In genomic region chr20:64063389-64064144, GRCh38 we compare ENCODE assay signal across 7 cellular contexts. TPM values are rescaled to one million over a fixed set of nuclear protein-coding genes. Genes with fewer than 3 reads are reported as not detected.
DNase-seq lines count a peak whose midpoint lies in the region; ATAC-seq and TF ChIP-seq lines count a peak whose summit lies in the region.

No MANE protein-coding gene starts in this region.

- H3K27ac Mint-ChIP-seq in GM23338: no peak overlapping the region
- H3K27ac Mint-ChIP-seq in nephron progenitor cell: peak overlapping the region; percentile 57

- TF ChIP-seq CTCF in GM23338 (conservative IDR thresholded peaks at IDR 0.05; ENCODE audit: low read depth in 2 of 2) (no peak), nephron progenitor cell (IDR thresholded peaks at IDR 0.05) (no peak)

- H3K4me3 Mint-ChIP-seq in GM23338 (peak overlapping the region; percentile 82), nephron progenitor cell (peak overlapping the region; percentile 93)

- H3K9me3 Mint-ChIP-seq in GM23338: no peaks in the 10 kb centered on the region
- no peaks in the 10 kb centered on the region for H3K9me3 Mint-ChIP-seq in nephron progenitor cell

- peaks cover 6% of the 10 kb centered on the region; the same call in 1 of the 2 replicates for H3F3A ChIP-seq in GM23338 (replicated peaks; ENCODE audit: low read depth)

- H2AFZ ChIP-seq in GM23338: 0 out of 2 replicates have a peak overlapping the region, but pooled peaks have one; percentile 28

- peak overlapping the region; percentile 93 for H3K9ac ChIP-seq in endocrine pancreas (ENCODE audit: control insufficient read depth, insufficient read depth, low read length)

- H3K4me1 ChIP-seq in GM23338 (ENCODE audit: insufficient read depth) (peaks cover 17% of the 10 kb centered on the region; the same call in 1 of the 2 replicates), SJCRH30 (peaks cover 34% of the 10 kb centered on the region), endocrine pancreas (ENCODE audit: control insufficient read depth, insufficient read depth, low read length) (no peaks in the 10 kb centered on the region)

- H3K9me3 ChIP-seq in SJCRH30 (replicated peaks) (no peaks in the 10 kb centered on the region), endocrine pancreas (ENCODE audit: control insufficient read depth, low read length) (no peaks in the 10 kb centered on the region)

- H3K36me3 ChIP-seq in GM23338 (ENCODE audit: insufficient read depth) (no peaks in the 10 kb centered on the region), SJCRH30 (no peaks in the 10 kb centered on the region), endocrine pancreas (ENCODE audit: control insufficient read depth, insufficient read depth, low read length) (no peaks in the 10 kb centered on the region)

- H3K4me1 Mint-ChIP-seq in GM23338 (peaks cover 34% of the 10 kb centered on the region), nephron progenitor cell (peaks cover 34% of the 10 kb centered on the region)

- H3K36me3 Mint-ChIP-seq in GM23338 (ENCODE audit: low read depth) (no peaks in the 10 kb centered on the region), nephron progenitor cell (ENCODE audit: low read depth) (no peaks in the 10 kb centered on the region)

- H3K79me2 ChIP-seq in GM23338 (replicated peaks; ENCODE audit: insufficient read depth): no peaks in the 10 kb centered on the region

- H3K27me3 ChIP-seq in GM23338 (ENCODE audit: insufficient read depth) (no peaks in the 10 kb centered on the region), SJCRH30 (no peaks in the 10 kb centered on the region), endocrine pancreas (ENCODE audit: control insufficient read depth, insufficient read depth, low read length) (no peaks in the 10 kb centered on the region)

- no peaks in the 10 kb centered on the region for H3K9me2 ChIP-seq in GM23338 (ENCODE audit: insufficient read depth)

- DNase-seq in GM23338 (ENCODE audit: low spot score): peak; percentile 57
- peak; percentile 53 to 54 for DNase-seq in SJCRH30
- peak; percentile 67 for DNase-seq in nephron progenitor cell
- DNase-seq in NOMO-1 treated with DMSO at 0.1 percent for 48 hours (lab: John Stamatoyannopoulos, UW; ENCODE audit: unreplicated experiment): no peak
- DNase-seq in NCI-H1417 treated with DMSO at 0.1 percent for 48 hours (lab: John Stamatoyannopoulos, UW): no peak

- H3K27ac ChIP-seq in GM23338 (ENCODE audit: low read depth): no peak overlapping the region
- H3K27ac ChIP-seq in SJCRH30: peak overlapping the region; percentile 22; the same call in 1 of the 2 replicates

- H3K27me3 Mint-ChIP-seq in GM23338 (ENCODE audit: insufficient read depth, low read depth, poor library complexity) (peaks cover 17% of the 10 kb centered on the region), nephron progenitor cell (ENCODE audit: low read depth, poor library complexity) (peaks cover 11% of the 10 kb centered on the region)

- no peaks in the 10 kb centered on the region for H4K20me1 ChIP-seq in GM23338 (replicated peaks; ENCODE audit: insufficient read depth)

- H3K4me3 ChIP-seq in GM23338 (peak overlapping the region; percentile 85), SJCRH30 (peak overlapping the region; percentile 76), endocrine pancreas (ENCODE audit: control insufficient read depth, insufficient read depth, low read length) (no peak overlapping the region)

- peak overlapping the region; percentile 85 for H3K4me2 ChIP-seq in GM23338

- ATAC-seq in GM23338: peak; percentile 20
- no peak for ATAC-seq in HG02981 (IDR thresholded peaks at IDR 0.05; ENCODE audit: unreplicated experiment)

TF ChIP-seq in GM23338, 12 proteins besides CTCF, POLR2A, EP300 and RAD21 (continues in another document):
- no peak for TF ChIP-seq ZNF114 (CRISPR knock-in tag; IDR thresholded peaks at IDR 0.05)
- TF ChIP-seq, protein P1, sequence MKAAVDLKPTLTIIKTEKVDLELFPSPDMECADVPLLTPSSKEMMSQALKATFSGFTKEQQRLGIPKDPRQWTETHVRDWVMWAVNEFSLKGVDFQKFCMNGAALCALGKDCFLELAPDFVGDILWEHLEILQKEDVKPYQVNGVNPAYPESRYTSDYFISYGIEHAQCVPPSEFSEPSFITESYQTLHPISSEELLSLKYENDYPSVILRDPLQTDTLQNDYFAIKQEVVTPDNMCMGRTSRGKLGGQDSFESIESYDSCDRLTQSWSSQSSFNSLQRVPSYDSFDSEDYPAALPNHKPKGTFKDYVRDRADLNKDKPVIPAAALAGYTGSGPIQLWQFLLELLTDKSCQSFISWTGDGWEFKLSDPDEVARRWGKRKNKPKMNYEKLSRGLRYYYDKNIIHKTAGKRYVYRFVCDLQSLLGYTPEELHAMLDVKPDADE (IDR thresholded peaks at IDR 0.05): no peak
- TF ChIP-seq ZNF462 (CRISPR knock-in tag; IDR thresholded peaks at IDR 0.05): no peak
- no peak for TF ChIP-seq POLR2AphosphoS5 (IDR thresholded peaks at IDR 0.05; ENCODE audit: low read depth)

RNA-seq across cellular contexts. Expression of gene TCEA2, which starts 0.6 kb away (rescaled TPM):
- 15.0 and 21.0 TPM in 2 replicates for total RNA-seq in GM23338 (2014; rRNA removed; shearing (Covaris generic))
- 54.4 and 58.9 TPM in 2 replicates for polyA plus RNA-seq in GM23338 (2016; fragmentation: Nextera tagmentation; extraction: Ambion mirVana)
- total RNA-seq in SJCRH30 (2014; rRNA removed; shearing (Covaris generic)): 12.6 and 16.9 TPM in 2 replicates

RNA-seq across cellular contexts. Expression of gene SOX18, which starts 14.1 kb away (rescaled TPM):
- total RNA-seq in GM23338 (2014; rRNA removed; shearing (Covaris generic)): 0.21 TPM in 1 of 2 replicates, not detected in the other
- polyA plus RNA-seq in GM23338 (2016; fragmentation: Nextera tagmentation; extraction: Ambion mirVana): not detected in 2 replicates
- 0.13 and 0.14 TPM in 2 replicates for total RNA-seq in SJCRH30 (2014; rRNA removed; shearing (Covaris generic))

RNA-seq across cellular contexts. Expression of gene RGS19, which starts 15.8 kb away (rescaled TPM):
- total RNA-seq in GM23338 (2014; rRNA removed; shearing (Covaris generic)): 15.0 and 19.7 TPM in 2 replicates
- polyA plus RNA-seq in GM23338 (2016; fragmentation: Nextera tagmentation; extraction: Ambion mirVana): 12.5 and 13.1 TPM in 2 replicates
- 17.2 and 18.8 TPM in 2 replicates for total RNA-seq in SJCRH30 (2014; rRNA removed; shearing (Covaris generic))

RNA-seq across cellular contexts. Expression of gene OPRL1, which starts 16.3 kb away (rescaled TPM):
- total RNA-seq in GM23338 (2014; rRNA removed; shearing (Covaris generic)): 0.74 and 1.1 TPM in 2 replicates
- polyA plus RNA-seq in GM23338 (2016; fragmentation: Nextera tagmentation; extraction: Ambion mirVana): 0.24 and 0.27 TPM in 2 replicates
- total RNA-seq in SJCRH30 (2014; rRNA removed; shearing (Covaris generic)): 0.28 and 0.43 TPM in 2 replicates

RNA-seq across cellular contexts. Expression of gene LKAAEAR1, which starts 20.6 kb away (rescaled TPM):
- 1.1 TPM in 1 of 2 replicates, not detected in the other for total RNA-seq in GM23338 (2014; rRNA removed; shearing (Covaris generic))
- 1.8 and 2.4 TPM in 2 replicates for polyA plus RNA-seq in GM23338 (2016; fragmentation: Nextera tagmentation; extraction: Ambion mirVana)
- not detected in 2 replicates for total RNA-seq in SJCRH30 (2014; rRNA removed; shearing (Covaris generic))

Comparison
In these comparisons a context has a peak if more than half of its experiments do, and no peak if none do; other contexts are left out.
1. DNase-seq: peak in GM23338 (single experiment), SJCRH30 (2 of 2) and nephron progenitor cell (single experiment); none in NOMO-1 treated with DMSO at 0.1 percent for 48 hours (single experiment) and NCI-H1417 treated with DMSO at 0.1 percent for 48 hours (single experiment).